17 cellular contexts compared by ENCODE assay signal in the genomic region with DNA sequence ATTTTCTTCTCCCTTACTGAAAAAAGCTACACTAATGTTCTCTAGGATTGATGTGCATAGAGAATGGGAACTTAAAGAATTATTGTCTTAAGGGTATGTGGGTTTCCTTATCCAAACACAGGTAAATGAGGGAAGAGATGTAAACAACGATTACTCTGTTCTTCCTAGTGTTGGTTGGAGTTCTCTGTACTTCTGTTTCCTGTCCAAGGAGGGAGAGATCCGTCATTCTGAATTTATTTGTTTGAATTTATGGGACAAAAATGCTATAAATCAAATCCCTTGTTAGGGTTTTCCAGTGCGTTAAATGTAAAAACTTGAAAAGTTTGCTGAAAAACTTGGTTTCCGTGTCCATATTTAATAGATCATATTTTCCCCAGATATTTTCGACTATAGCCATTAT. TPM values are rescaled to one million over a fixed set of nuclear protein-coding genes. Genes with fewer than 3 reads are reported as not detected.
DNase-seq lines count a peak whose midpoint lies in the region; ATAC-seq and TF ChIP-seq lines count a peak whose summit lies in the region.
"Had no signal": no experiment of that assay in that cellular context is flagged by ENCODE, and none has a peak within 500 bp of the region (broad histone marks: within the 10 kb centered on the region; RNA-seq: fewer than 3 reads in every experiment).

No MANE protein-coding gene starts in this region.

- DNase-seq in MCF 10A (ENCODE audit: unreplicated experiment): no peak
- no peak for DNase-seq in breast epithelium (ENCODE audit: low spot score in 2 of 2)
- no peak for DNase-seq in IMR-90
- DNase-seq in RPMI8226: no peak
- no peak for DNase-seq in NCI-H1417 (lab: John Stamatoyannopoulos, UW)
- DNase-seq: AML-193; CD4-positive, alpha-beta memory T cell; DMS79 treated with DMSO at 0.1 percent for 48 hours; GF-D8; GM23248; HCEC 1CT had no signal

- CTCF ChIA-PET in MCF 10A (lab: Yijun Ruan, JAX) (interaction anchor here (0.7 to 1.7 kb wide), 3 partner anchors 29 to 182 kb away, joined by 3 to 4 read pairs (median 4); no protein-coding TSS in a partner anchor), IMR-90 (lab: Yijun Ruan, JAX) (no interaction called here)

- H4K8ac ChIP-seq in IMR-90 (ENCODE audit: low read depth in 2 of 2, low read length in 2 of 2): no peak overlapping the region

- no peak overlapping the region for H3K9ac ChIP-seq in IMR-90 (ENCODE audit: low read depth, low read length)
- H3K9ac ChIP-seq: GM23248 had no signal

- TF ChIP-seq POLR2A in breast epithelium (IDR thresholded peaks at IDR 0.05) (no peak), IMR-90 (IDR thresholded peaks at IDR 0.05; ENCODE audit: low read depth, low read length) (no peak)

- no peak overlapping the region for H3K18ac ChIP-seq in IMR-90 (ENCODE audit: low read depth, low read length)

- H3K9me3 ChIP-seq in breast epithelium: no peaks in the 10 kb centered on the region
- no peaks in the 10 kb centered on the region for H3K9me3 ChIP-seq in IMR-90 (ENCODE audit: control insufficient read depth, insufficient read depth, low read length)
- H3K9me3 ChIP-seq: A549 had no signal

- H3K27ac ChIP-seq in breast epithelium: no peak overlapping the region
- no peak overlapping the region for H3K27ac ChIP-seq in IMR-90 (ENCODE audit: insufficient read depth, low read length)
- peak overlapping the region; percentile 96 for H3K27ac ChIP-seq in VCaP
- H3K27ac ChIP-seq: A549, GM23248 had no signal

- H3K27me3 ChIP-seq in breast epithelium (no peaks in the 10 kb centered on the region), IMR-90 (ENCODE audit: control insufficient read depth, insufficient read depth, low read length) (no peaks in the 10 kb centered on the region)

- no peak overlapping the region for H3K4me2 ChIP-seq in IMR-90 (ENCODE audit: low read depth, low read length)
- H3K4me2 ChIP-seq: A549 had no signal

- H3K27me3 Mint-ChIP-seq in MCF 10A (ENCODE audit: insufficient read depth, unreplicated experiment): no peaks in the 10 kb centered on the region

- in situ Hi-C loops in IMR-90 (cut with MboI; ENCODE audit: low sequenced_read_pairs): no loop called here

- H3K36me3 Mint-ChIP-seq in MCF 10A (ENCODE audit: insufficient read depth, unreplicated experiment): peaks cover 6% of the 10 kb centered on the region
- H3K36me3 Mint-ChIP-seq: CD14-positive monocyte; CD4-positive, alpha-beta memory T cell had no signal

- H3K9me3 Mint-ChIP-seq in MCF 10A (ENCODE audit: unreplicated experiment): no peaks in the 10 kb centered on the region
- H3K9me3 Mint-ChIP-seq: CD14-positive monocyte; CD4-positive, alpha-beta memory T cell had no signal

- H3K56ac ChIP-seq in IMR-90 (ENCODE audit: extremely low read depth, insufficient read depth, low read length): no peak overlapping the region

- H3K27ac Mint-ChIP-seq in MCF 10A (ENCODE audit: low read depth, unreplicated experiment): peak overlapping the region; percentile 26
- H3K27ac Mint-ChIP-seq: CD14-positive monocyte; CD4-positive, alpha-beta memory T cell had no signal

- H2AFZ ChIP-seq in IMR-90 (replicated peaks; ENCODE audit: low read length, poor library complexity): no peak overlapping the region
- H2AFZ ChIP-seq: GM23248 had no signal

- H2BK20ac ChIP-seq in IMR-90 (ENCODE audit: low read depth, low read length): no peak overlapping the region

- no peak overlapping the region for H2BK120ac ChIP-seq in IMR-90 (ENCODE audit: low read depth, low read length)

- peaks cover 27% of the 10 kb centered on the region for H3K4me1 Mint-ChIP-seq in MCF 10A (ENCODE audit: insufficient read depth, unreplicated experiment)
- H3K4me1 Mint-ChIP-seq: CD4-positive, alpha-beta memory T cell had no signal

- peaks cover 23% of the 10 kb centered on the region for H3K9me1 ChIP-seq in IMR-90 (ENCODE audit: insufficient read depth, low read length)

- no CpG with 5 or more reads among the region's 5 CpGs for WGBS in IMR-90 (ENCODE audit: extremely low coverage in 2 of 2, insufficient read length in 1 of 2), 2 experiments

- 0 out of 2 replicates have a peak overlapping the region, but pooled peaks have one; percentile 25 for H3K23ac ChIP-seq in IMR-90 (ENCODE audit: low read depth, low read length)

- dilution Hi-C loops in IMR-90 (cut with HindIII; ENCODE audit: low sequenced_read_pairs, unreplicated experiment): no loop called here

- H3K4me1 ChIP-seq in breast epithelium: no peaks in the 10 kb centered on the region
- H3K4me1 ChIP-seq in IMR-90 (ENCODE audit: control insufficient read depth, insufficient read depth, low read length): peaks cover 3% of the 10 kb centered on the region

- peaks cover 14 to 70% of the 10 kb centered on the region in 2 experiments for H3K79me1 ChIP-seq in IMR-90 (ENCODE audit: low read depth in 1 of 2, low read length in 2 of 2)

- no peak for TF ChIP-seq RAD21 in IMR-90 (IDR thresholded peaks at IDR 0.05; ENCODE audit: low read length)

- H3K4me3 Mint-ChIP-seq in MCF 10A (ENCODE audit: unreplicated experiment): no peak overlapping the region
- H3K4me3 Mint-ChIP-seq: CD14-positive monocyte; CD4-positive, alpha-beta memory T cell had no signal

- H3K4me3 ChIP-seq in breast epithelium (no peak overlapping the region), IMR-90 (ENCODE audit: insufficient read depth, low read depth, low read length) (no peak overlapping the region)
- H3K4me3 ChIP-seq: A549, GM23248, K562 had no signal

- H3K4ac ChIP-seq in IMR-90 (ENCODE audit: low read depth, low read length): no peak overlapping the region

- no peak overlapping the region for H2AK9ac ChIP-seq in IMR-90 (replicated peaks; ENCODE audit: low read depth, low read length, poor library complexity)

- H4K20me1 ChIP-seq in IMR-90 (ENCODE audit: insufficient read depth, low read length): peaks cover 92% of the 10 kb centered on the region

- ATAC-seq in IMR-90 (ENCODE audit: low read depth): no peak
- ATAC-seq in GM19463 (IDR thresholded peaks at IDR 0.05; ENCODE audit: unreplicated experiment): no peak
- no peak for ATAC-seq in HG02610 (IDR thresholded peaks at IDR 0.05; ENCODE audit: unreplicated experiment)
- ATAC-seq: A549, K562 had no signal

- H4K5ac ChIP-seq in IMR-90 (ENCODE audit: low read depth, low read length): no peak overlapping the region

- intact Hi-C loops in MCF 10A (cut with micrococcal nuclease) (no loop called here), breast epithelium (cut with DNase I; ENCODE audit: low total_unique reads) (no loop called here), IMR-90 (cut with micrococcal nuclease) (no loop called here)

- no peak overlapping the region for H2BK5ac ChIP-seq in IMR-90 (ENCODE audit: low read depth, low read length, poor library complexity, severe bottlenecking)

- no peak overlapping the region for H4K91ac ChIP-seq in IMR-90 (ENCODE audit: insufficient read depth, low read depth, low read length)

- POLR2A ChIA-PET in MCF 10A (lab: Yijun Ruan, JAX) (interaction anchor here (0.6 to 1.9 kb wide), 3 partner anchors 8 to 978 kb away, joined by 3 to 6 read pairs (median 3); no protein-coding TSS in a partner anchor), IMR-90 (lab: Charles Lee; ENCODE audit: unreplicated experiment) (no interaction called here)

- BruUV-seq in MCF 10A (replicated peaks; lab: Mats Ljungman, UMichigan) (no TSS peak), IMR-90 (replicated peaks; lab: Mats Ljungman, UMichigan) (no TSS peak)

- no peak overlapping the region for H2AK5ac ChIP-seq in IMR-90 (ENCODE audit: low read depth, low read length)

- H3K36me3 ChIP-seq in breast epithelium: no peaks in the 10 kb centered on the region
- peaks cover 2% of the 10 kb centered on the region for H3K36me3 ChIP-seq in IMR-90 (ENCODE audit: control insufficient read depth, insufficient read depth, low read length)

- H2BK15ac ChIP-seq in IMR-90 (ENCODE audit: low read depth, low read length): no peak overlapping the region

- TF ChIP-seq CTCF in MCF 10A (IDR thresholded peaks at IDR 0.05; ENCODE audit: unreplicated experiment) (no peak), breast epithelium (IDR thresholded peaks at IDR 0.05) (no peak), IMR-90 (conservative IDR thresholded peaks at IDR 0.05; ENCODE audit: low read depth, low read length) (no peak), VCaP (conservative IDR thresholded peaks at IDR 0.05) (no peak)

- no peak overlapping the region for H3K14ac ChIP-seq in IMR-90 (replicated peaks; ENCODE audit: low read depth, low read length)

TF ChIP-seq in IMR-90, 13 proteins besides CTCF, POLR2A, EP300 and RAD21 (continues in another document):
- TF ChIP-seq NFE2L2 (IDR thresholded peaks at IDR 0.05; ENCODE audit: low read depth, low read length) (no peak), MXI1 (IDR thresholded peaks at IDR 0.05; ENCODE audit: borderline replicate concordance, low read depth, low read length) (no peak), RFX5 (IDR thresholded peaks at IDR 0.05; ENCODE audit: low read depth, low read length) (no peak), BHLHE40 (IDR thresholded peaks at IDR 0.05; ENCODE audit: low read depth, low read length) (no peak), RCOR1 (IDR thresholded peaks at IDR 0.05; ENCODE audit: insufficient replicate concordance, low read length) (no peak), MAZ (IDR thresholded peaks at IDR 0.05; ENCODE audit: borderline replicate concordance, low read depth, low read length) (no peak), CHD1 (IDR thresholded peaks at IDR 0.05; ENCODE audit: low read depth, low read length) (no peak), CEBPB (IDR thresholded peaks at IDR 0.05; ENCODE audit: low read depth, low read length) (no peak), SMC3 (IDR thresholded peaks at IDR 0.05; ENCODE audit: low read depth, low read length) (no peak), FOS (IDR thresholded peaks at IDR 0.05; ENCODE audit: low read depth, low read length) (no peak), MAFK (IDR thresholded peaks at IDR 0.05; ENCODE audit: low read depth, low read length) (no peak)
- TF ChIP-seq, protein P1, sequence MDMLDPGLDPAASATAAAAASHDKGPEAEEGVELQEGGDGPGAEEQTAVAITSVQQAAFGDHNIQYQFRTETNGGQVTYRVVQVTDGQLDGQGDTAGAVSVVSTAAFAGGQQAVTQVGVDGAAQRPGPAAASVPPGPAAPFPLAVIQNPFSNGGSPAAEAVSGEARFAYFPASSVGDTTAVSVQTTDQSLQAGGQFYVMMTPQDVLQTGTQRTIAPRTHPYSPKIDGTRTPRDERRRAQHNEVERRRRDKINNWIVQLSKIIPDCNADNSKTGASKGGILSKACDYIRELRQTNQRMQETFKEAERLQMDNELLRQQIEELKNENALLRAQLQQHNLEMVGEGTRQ (IDR thresholded peaks at IDR 0.05; ENCODE audit: low read depth, low read length): no peak

RNA-seq across cellular contexts. Expression of gene LAMC1, which starts 29.6 kb away (rescaled TPM):
- 179 and 230 TPM in 2 replicates for total RNA-seq in MCF 10A (2022)
- 100 to 1,000 TPM; 125 to 679 (median 249) TPM for total RNA-seq in breast epithelium
- 361 and 394 TPM in 2 replicates for total RNA-seq in IMR-90 (2012; rRNA removed)
- polyA plus RNA-seq in IMR-90 (2012; rRNA removed): 223 and 249 TPM in 2 replicates
- polyA plus RNA-seq in IMR-90 (2012; cell fraction: cytosol; rRNA removed): 90.5 and 125 TPM in 2 replicates
- 105 and 251 TPM in 2 replicates for polyA plus RNA-seq in IMR-90 (2012; cell fraction: nucleus; rRNA removed; ENCODE audit: low replicate concordance)
- polyA plus RNA-seq: CD4-positive, alpha-beta memory T cell had no signal
